In genomic region chr6:126180585-126180984, GRCh38 we compare ENCODE assay signal across 9 cellular contexts.
DNase-seq lines count a peak whose midpoint lies in the region; ATAC-seq and TF ChIP-seq lines count a peak whose summit lies in the region.
"Had no signal": no experiment of that assay in that cellular context is flagged by ENCODE, and none has a peak within 500 bp of the region (broad histone marks: within the 10 kb centered on the region; RNA-seq: fewer than 3 reads in every experiment).

No MANE protein-coding gene starts in this region.

- CTCF ChIA-PET in activated CD4-positive, alpha-beta T cell treated with anti-CD3 and anti-CD28 coated beads for 36 hours (lab: Charles Lee): no interaction called here

- peaks cover 14% of the 10 kb centered on the region for H3K4me1 ChIP-seq in smooth muscle cell (ENCODE audit: low read depth)

- H3K9me3 ChIP-seq in smooth muscle cell (replicated peaks; ENCODE audit: low read depth): no peaks in the 10 kb centered on the region

- peak; percentile 70 for DNase-seq in activated CD4-positive, alpha-beta T cell treated with anti-CD3 and anti-CD28 coated beads for 36 hours
- DNase-seq in activated CD4-positive, alpha-beta T cell treated with anti-CD3 and anti-CD28 coated beads, Interleukin-2, amount 50 U/mL, for 1 hour: no peak
- peak; percentile 35 for DNase-seq in HK-2 (ENCODE audit: unreplicated experiment)
- peak; percentile 71 for DNase-seq in astrocyte of the hippocampus (ENCODE audit: low read depth, low spot score)
- no peak for DNase-seq in smooth muscle cell (lab: John Stamatoyannopoulos, UW; ENCODE audit: unreplicated experiment)
- no peak for DNase-seq in activated gamma-delta T cell (lab: John Stamatoyannopoulos, UW)
- no peak for DNase-seq in NCI-H526 (lab: John Stamatoyannopoulos, UW)

- no peaks in the 10 kb centered on the region for H3K9me3 Mint-ChIP-seq in activated CD4-positive, alpha-beta T cell treated with anti-CD3 and anti-CD28 coated beads for 36 hours (ENCODE audit: low read depth)

- H3K4me3 Mint-ChIP-seq in activated CD4-positive, alpha-beta T cell treated with anti-CD3 and anti-CD28 coated beads for 36 hours: no peak overlapping the region

- no peak overlapping the region for H2AFZ ChIP-seq in smooth muscle cell (ENCODE audit: low read depth)

- intact Hi-C loops in activated CD4-positive, alpha-beta T cell treated with anti-CD3 and anti-CD28 coated beads for 36 hours (cut with DNase I, micrococcal nuclease): loop anchor here in 1 of 2 experiments (5.0 kb wide), 1 partner anchor 162 kb away; the partner anchor contains the start of gene CENPW

- peak; percentile 99 for ATAC-seq in activated CD4-positive, alpha-beta T cell treated with anti-CD3 and anti-CD28 coated beads for 36 hours
- no peak for ATAC-seq in HG03108 (IDR thresholded peaks at IDR 0.05; ENCODE audit: unreplicated experiment)

- no peaks in the 10 kb centered on the region for H3K27me3 Mint-ChIP-seq in activated CD4-positive, alpha-beta T cell treated with anti-CD3 and anti-CD28 coated beads for 36 hours

- TF ChIP-seq CTCF in smooth muscle cell (IDR thresholded peaks at IDR 0.05; ENCODE audit: borderline replicate concordance, insufficient read depth, poor library complexity, severe bottlenecking): no peak

- no peak overlapping the region for H3K4me2 ChIP-seq in smooth muscle cell
- H3K4me2 ChIP-seq: KMS-11 had no signal

- H3K4me3 ChIP-seq in smooth muscle cell: no peak overlapping the region

- H3K27me3 ChIP-seq in smooth muscle cell (ENCODE audit: low read depth): no peaks in the 10 kb centered on the region

- POLR2A ChIA-PET in activated CD4-positive, alpha-beta T cell treated with anti-CD3 and anti-CD28 coated beads for 36 hours (lab: Charles Lee): no interaction called here

- H3K27ac Mint-ChIP-seq in activated CD4-positive, alpha-beta T cell treated with anti-CD3 and anti-CD28 coated beads for 36 hours: no peak overlapping the region

- no peaks in the 10 kb centered on the region for H3F3A ChIP-seq in smooth muscle cell (ENCODE audit: low read depth)

- H3K9ac ChIP-seq in smooth muscle cell (ENCODE audit: low read depth): no peak overlapping the region
- H3K9ac ChIP-seq: KMS-11 had no signal

- no peaks in the 10 kb centered on the region for H3K36me3 ChIP-seq in smooth muscle cell (ENCODE audit: low read depth)

- no peaks in the 10 kb centered on the region for H3K36me3 Mint-ChIP-seq in activated CD4-positive, alpha-beta T cell treated with anti-CD3 and anti-CD28 coated beads for 36 hours (ENCODE audit: low read depth)

- 72% methylated on average over 4 of the region's 4 CpGs for WGBS in smooth muscle cell (ENCODE audit: low lambda C conversion rate)

- peak overlapping the region; percentile 20 for H3K27ac ChIP-seq in smooth muscle cell (ENCODE audit: low read depth)
- H3K27ac ChIP-seq: KMS-11 had no signal

- peaks cover 14% of the 10 kb centered on the region for H3K4me1 Mint-ChIP-seq in activated CD4-positive, alpha-beta T cell treated with anti-CD3 and anti-CD28 coated beads for 36 hours

- H4K20me1 ChIP-seq in smooth muscle cell (ENCODE audit: low read depth): no peaks in the 10 kb centered on the region

- no peaks in the 10 kb centered on the region for H3K79me2 ChIP-seq in smooth muscle cell (ENCODE audit: low read depth)

Comparison
In these comparisons a context has a peak if more than half of its experiments do, and no peak if none do; other contexts are left out.
1. DNase-seq: peak in activated CD4-positive, alpha-beta T cell treated with anti-CD3 and anti-CD28 coated beads for 36 hours (single experiment), HK-2 (single experiment) and astrocyte of the hippocampus (single experiment); none in activated CD4-positive, alpha-beta T cell treated with anti-CD3 and anti-CD28 coated beads, Interleukin-2, amount 50 U/mL, for 1 hour (single experiment), smooth muscle cell (single experiment), activated gamma-delta T cell (single experiment) and NCI-H526 (0 of 2).